In the genomic region with DNA sequence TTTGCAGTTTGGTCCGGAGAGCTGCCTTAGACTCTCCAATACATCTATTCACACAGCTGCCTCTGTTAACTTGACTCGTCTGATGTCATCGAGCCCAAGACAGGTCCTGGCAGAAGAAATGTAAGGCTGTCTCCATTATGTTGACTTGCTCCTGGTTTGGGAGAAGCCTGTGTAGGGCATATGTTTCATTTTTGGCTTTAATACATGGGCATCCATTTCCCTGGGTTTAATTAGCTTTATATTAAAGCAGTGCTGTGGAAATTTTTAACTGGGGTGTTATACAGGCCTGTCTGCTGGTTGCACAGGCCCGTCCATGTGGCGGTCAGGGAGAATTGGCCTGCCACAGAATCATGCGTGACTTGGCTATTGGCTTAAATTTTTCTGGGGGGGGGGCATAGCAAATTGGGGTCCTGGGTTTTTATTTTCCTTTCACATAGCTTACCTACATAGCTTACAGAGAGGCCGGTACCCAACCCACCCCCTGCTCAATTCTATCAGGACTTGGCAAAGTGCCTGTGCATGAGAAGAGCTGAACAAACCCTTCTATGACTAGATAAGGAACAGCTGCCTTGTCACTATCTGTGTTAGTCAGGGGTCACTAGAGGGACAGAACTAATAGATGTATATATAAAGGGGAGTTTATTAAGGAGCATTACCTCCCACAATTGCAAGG, we compare ENCODE assay signal across 1 cellular context.
A peak's percentile ranks its signal among the peaks of the same experiment; 100 is the strongest.
TF ChIP-seq lines count a peak whose summit lies in the region.

No MANE protein-coding gene starts in this region.

TF ChIP-seq in K562, 482 proteins besides CTCF, POLR2A, EP300 and RAD21 (continued from another document and continues in another):
- TF ChIP-seq, protein P1, sequence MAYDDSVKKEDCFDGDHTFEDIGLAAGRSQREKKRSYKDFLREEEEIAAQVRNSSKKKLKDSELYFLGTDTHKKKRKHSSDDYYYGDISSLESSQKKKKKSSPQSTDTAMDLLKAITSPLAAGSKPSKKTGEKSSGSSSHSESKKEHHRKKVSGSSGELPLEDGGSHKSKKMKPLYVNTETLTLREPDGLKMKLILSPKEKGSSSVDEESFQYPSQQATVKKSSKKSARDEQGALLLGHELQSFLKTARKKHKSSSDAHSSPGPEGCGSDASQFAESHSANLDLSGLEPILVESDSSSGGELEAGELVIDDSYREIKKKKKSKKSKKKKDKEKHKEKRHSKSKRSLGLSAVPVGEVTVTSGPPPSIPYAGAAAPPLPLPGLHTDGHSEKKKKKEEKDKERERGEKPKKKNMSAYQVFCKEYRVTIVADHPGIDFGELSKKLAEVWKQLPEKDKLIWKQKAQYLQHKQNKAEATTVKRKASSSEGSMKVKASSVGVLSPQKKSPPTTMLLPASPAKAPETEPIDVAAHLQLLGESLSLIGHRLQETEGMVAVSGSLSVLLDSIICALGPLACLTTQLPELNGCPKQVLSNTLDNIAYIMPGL (CRISPR knock-in tag; IDR thresholded peaks at IDR 0.05), result no peak
- TF ChIP-seq FOXA1 (IDR thresholded peaks at IDR 0.05; ENCODE audit: borderline replicate concordance) (no peak), KLF10 (CRISPR knock-in tag; IDR thresholded peaks at IDR 0.05) (no peak), ERF (CRISPR knock-in tag; IDR thresholded peaks at IDR 0.05) (no peak), ZNF316 (IDR thresholded peaks at IDR 0.05) (no peak), CCAR2 (IDR thresholded peaks at IDR 0.05; ENCODE audit: low read depth, low read length) (no peak), SIN3A (IDR thresholded peaks at IDR 0.05; ENCODE audit: borderline replicate concordance in 2 of 2, control insufficient read depth in 1 of 2, low read depth in 2 of 2, low read length in 2 of 2) (no peak), SIX5 (IDR thresholded peaks at IDR 0.05; ENCODE audit: borderline replicate concordance in 1 of 2, insufficient read depth in 1 of 2, low read depth in 1 of 2, low read length in 2 of 2) (no peak), RBBP5 (IDR thresholded peaks at IDR 0.05; ENCODE audit: borderline replicate concordance, insufficient read depth, low read length, poor library complexity, severe bottlenecking) (peak; percentile 45), PTRF (tag; IDR thresholded peaks at IDR 0.05) (no peak), RFX7 (CRISPR knock-in tag; IDR thresholded peaks at IDR 0.05) (no peak), CBX8 (IDR thresholded peaks at IDR 0.05; ENCODE audit: borderline replicate concordance, extremely low read depth, low read depth, low read length, poor library complexity, severe bottlenecking) (no peak), KDM1A (IDR thresholded peaks at IDR 0.05) (peak in 1 of 2 experiments; percentile 46; a peak in 2 of 4 replicates), MIER1 (IDR thresholded peaks at IDR 0.05; ENCODE audit: low read depth) (no peak), ETS2 (tag; IDR thresholded peaks at IDR 0.05; ENCODE audit: borderline replicate concordance, poor library complexity, severe bottlenecking) (no peak), SMARCE1 (IDR thresholded peaks at IDR 0.05) (no peak), RAD51 (IDR thresholded peaks at IDR 0.05; ENCODE audit: borderline replicate concordance, low read depth) (no peak), SOX6 (IDR thresholded peaks at IDR 0.05) (peak; percentile 72), ZNF551 (CRISPR knock-in tag; IDR thresholded peaks at IDR 0.05) (no peak), HNRNPH1 (optimal IDR thresholded peaks at IDR 0.05; ENCODE audit: low read depth, low read length) (no peak)
- TF ChIP-seq, protein P2, sequence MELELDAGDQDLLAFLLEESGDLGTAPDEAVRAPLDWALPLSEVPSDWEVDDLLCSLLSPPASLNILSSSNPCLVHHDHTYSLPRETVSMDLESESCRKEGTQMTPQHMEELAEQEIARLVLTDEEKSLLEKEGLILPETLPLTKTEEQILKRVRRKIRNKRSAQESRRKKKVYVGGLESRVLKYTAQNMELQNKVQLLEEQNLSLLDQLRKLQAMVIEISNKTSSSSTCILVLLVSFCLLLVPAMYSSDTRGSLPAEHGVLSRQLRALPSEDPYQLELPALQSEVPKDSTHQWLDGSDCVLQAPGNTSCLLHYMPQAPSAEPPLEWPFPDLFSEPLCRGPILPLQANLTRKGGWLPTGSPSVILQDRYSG (tag; conservative IDR thresholded peaks at IDR 0.05; ENCODE audit: low read depth), result peak; percentile 76
- TF ChIP-seq, protein P3, sequence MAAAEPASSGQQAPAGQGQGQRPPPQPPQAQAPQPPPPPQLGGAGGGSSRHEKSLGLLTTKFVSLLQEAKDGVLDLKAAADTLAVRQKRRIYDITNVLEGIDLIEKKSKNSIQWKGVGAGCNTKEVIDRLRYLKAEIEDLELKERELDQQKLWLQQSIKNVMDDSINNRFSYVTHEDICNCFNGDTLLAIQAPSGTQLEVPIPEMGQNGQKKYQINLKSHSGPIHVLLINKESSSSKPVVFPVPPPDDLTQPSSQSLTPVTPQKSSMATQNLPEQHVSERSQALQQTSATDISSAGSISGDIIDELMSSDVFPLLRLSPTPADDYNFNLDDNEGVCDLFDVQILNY (CRISPR knock-in tag; IDR thresholded peaks at IDR 0.05), result no peak
- TF ChIP-seq, protein P4, sequence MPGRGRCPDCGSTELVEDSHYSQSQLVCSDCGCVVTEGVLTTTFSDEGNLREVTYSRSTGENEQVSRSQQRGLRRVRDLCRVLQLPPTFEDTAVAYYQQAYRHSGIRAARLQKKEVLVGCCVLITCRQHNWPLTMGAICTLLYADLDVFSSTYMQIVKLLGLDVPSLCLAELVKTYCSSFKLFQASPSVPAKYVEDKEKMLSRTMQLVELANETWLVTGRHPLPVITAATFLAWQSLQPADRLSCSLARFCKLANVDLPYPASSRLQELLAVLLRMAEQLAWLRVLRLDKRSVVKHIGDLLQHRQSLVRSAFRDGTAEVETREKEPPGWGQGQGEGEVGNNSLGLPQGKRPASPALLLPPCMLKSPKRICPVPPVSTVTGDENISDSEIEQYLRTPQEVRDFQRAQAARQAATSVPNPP (IDR thresholded peaks at IDR 0.05; ENCODE audit: borderline replicate concordance, insufficient read depth, insufficient read length), result no peak
- TF ChIP-seq, protein P5, sequence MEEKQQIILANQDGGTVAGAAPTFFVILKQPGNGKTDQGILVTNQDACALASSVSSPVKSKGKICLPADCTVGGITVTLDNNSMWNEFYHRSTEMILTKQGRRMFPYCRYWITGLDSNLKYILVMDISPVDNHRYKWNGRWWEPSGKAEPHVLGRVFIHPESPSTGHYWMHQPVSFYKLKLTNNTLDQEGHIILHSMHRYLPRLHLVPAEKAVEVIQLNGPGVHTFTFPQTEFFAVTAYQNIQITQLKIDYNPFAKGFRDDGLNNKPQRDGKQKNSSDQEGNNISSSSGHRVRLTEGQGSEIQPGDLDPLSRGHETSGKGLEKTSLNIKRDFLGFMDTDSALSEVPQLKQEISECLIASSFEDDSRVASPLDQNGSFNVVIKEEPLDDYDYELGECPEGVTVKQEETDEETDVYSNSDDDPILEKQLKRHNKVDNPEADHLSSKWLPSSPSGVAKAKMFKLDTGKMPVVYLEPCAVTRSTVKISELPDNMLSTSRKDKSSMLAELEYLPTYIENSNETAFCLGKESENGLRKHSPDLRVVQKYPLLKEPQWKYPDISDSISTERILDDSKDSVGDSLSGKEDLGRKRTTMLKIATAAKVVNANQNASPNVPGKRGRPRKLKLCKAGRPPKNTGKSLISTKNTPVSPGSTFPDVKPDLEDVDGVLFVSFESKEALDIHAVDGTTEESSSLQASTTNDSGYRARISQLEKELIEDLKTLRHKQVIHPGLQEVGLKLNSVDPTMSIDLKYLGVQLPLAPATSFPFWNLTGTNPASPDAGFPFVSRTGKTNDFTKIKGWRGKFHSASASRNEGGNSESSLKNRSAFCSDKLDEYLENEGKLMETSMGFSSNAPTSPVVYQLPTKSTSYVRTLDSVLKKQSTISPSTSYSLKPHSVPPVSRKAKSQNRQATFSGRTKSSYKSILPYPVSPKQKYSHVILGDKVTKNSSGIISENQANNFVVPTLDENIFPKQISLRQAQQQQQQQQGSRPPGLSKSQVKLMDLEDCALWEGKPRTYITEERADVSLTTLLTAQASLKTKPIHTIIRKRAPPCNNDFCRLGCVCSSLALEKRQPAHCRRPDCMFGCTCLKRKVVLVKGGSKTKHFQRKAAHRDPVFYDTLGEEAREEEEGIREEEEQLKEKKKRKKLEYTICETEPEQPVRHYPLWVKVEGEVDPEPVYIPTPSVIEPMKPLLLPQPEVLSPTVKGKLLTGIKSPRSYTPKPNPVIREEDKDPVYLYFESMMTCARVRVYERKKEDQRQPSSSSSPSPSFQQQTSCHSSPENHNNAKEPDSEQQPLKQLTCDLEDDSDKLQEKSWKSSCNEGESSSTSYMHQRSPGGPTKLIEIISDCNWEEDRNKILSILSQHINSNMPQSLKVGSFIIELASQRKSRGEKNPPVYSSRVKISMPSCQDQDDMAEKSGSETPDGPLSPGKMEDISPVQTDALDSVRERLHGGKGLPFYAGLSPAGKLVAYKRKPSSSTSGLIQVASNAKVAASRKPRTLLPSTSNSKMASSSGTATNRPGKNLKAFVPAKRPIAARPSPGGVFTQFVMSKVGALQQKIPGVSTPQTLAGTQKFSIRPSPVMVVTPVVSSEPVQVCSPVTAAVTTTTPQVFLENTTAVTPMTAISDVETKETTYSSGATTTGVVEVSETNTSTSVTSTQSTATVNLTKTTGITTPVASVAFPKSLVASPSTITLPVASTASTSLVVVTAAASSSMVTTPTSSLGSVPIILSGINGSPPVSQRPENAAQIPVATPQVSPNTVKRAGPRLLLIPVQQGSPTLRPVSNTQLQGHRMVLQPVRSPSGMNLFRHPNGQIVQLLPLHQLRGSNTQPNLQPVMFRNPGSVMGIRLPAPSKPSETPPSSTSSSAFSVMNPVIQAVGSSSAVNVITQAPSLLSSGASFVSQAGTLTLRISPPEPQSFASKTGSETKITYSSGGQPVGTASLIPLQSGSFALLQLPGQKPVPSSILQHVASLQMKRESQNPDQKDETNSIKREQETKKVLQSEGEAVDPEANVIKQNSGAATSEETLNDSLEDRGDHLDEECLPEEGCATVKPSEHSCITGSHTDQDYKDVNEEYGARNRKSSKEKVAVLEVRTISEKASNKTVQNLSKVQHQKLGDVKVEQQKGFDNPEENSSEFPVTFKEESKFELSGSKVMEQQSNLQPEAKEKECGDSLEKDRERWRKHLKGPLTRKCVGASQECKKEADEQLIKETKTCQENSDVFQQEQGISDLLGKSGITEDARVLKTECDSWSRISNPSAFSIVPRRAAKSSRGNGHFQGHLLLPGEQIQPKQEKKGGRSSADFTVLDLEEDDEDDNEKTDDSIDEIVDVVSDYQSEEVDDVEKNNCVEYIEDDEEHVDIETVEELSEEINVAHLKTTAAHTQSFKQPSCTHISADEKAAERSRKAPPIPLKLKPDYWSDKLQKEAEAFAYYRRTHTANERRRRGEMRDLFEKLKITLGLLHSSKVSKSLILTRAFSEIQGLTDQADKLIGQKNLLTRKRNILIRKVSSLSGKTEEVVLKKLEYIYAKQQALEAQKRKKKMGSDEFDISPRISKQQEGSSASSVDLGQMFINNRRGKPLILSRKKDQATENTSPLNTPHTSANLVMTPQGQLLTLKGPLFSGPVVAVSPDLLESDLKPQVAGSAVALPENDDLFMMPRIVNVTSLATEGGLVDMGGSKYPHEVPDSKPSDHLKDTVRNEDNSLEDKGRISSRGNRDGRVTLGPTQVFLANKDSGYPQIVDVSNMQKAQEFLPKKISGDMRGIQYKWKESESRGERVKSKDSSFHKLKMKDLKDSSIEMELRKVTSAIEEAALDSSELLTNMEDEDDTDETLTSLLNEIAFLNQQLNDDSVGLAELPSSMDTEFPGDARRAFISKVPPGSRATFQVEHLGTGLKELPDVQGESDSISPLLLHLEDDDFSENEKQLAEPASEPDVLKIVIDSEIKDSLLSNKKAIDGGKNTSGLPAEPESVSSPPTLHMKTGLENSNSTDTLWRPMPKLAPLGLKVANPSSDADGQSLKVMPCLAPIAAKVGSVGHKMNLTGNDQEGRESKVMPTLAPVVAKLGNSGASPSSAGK (IDR thresholded peaks at IDR 0.05), result peak; percentile 85
- TF ChIP-seq, protein P6, sequence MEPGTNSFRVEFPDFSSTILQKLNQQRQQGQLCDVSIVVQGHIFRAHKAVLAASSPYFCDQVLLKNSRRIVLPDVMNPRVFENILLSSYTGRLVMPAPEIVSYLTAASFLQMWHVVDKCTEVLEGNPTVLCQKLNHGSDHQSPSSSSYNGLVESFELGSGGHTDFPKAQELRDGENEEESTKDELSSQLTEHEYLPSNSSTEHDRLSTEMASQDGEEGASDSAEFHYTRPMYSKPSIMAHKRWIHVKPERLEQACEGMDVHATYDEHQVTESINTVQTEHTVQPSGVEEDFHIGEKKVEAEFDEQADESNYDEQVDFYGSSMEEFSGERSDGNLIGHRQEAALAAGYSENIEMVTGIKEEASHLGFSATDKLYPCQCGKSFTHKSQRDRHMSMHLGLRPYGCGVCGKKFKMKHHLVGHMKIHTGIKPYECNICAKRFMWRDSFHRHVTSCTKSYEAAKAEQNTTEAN (CRISPR knock-in tag; IDR thresholded peaks at IDR 0.05), result no peak
